ENCODE assay signal across 25 cellular contexts in genomic region chr9:136039488-136039887, GRCh38.
"Had no signal": no experiment of that assay in that cellular context is flagged by ENCODE, and none has a peak within 500 bp of the region (broad histone marks: within the 10 kb centered on the region; RNA-seq: fewer than 3 reads in every experiment).

No MANE protein-coding gene starts in this region.

- H3K4me1 Mint-ChIP-seq: nephron progenitor cell; neural crest cell; stimulated activated naive B cell treated with anti-CD40 and anti-IgM and Interleukin-4, amounts not matched to agents 10 μg/mL and 1 μg/mL and 100 μg/mL, for 72 hours had no signal

- H3K27ac Mint-ChIP-seq: natural killer cell treated with Interleukin-12 subunit alpha and Interleukin-12 subunit beta and Interleukin-15 and Interleukin-18, amount 100 ng/mL, for 72 hours; nephron progenitor cell; progenitor cell of endocrine pancreas; stimulated activated effector memory CD8-positive, alpha-beta T cell treated with anti-CD3 and anti-CD28 coated beads, Interleukin-12 subunit alpha, Interleukin-12 subunit beta, amount 100 ng/mL, for 72 hours; stimulated activated naive B cell treated with anti-CD40 and anti-IgM and Interleukin-4, amounts not matched to agents 10 μg/mL and 1 μg/mL and 100 μg/mL, for 72 hours; stimulated activated naive CD8-positive, alpha-beta T cell treated with anti-CD3 and anti-CD28 coated beads, Interleukin-15, Interleukin-2, amounts not matched to agents 100 ng/mL and 50 ng/mL, for 24 hours had no signal

- H3K27me3 Mint-ChIP-seq: natural killer cell treated with Interleukin-12 subunit alpha and Interleukin-12 subunit beta and Interleukin-15 and Interleukin-18, amount 100 ng/mL, for 72 hours; progenitor cell of endocrine pancreas; stimulated activated naive CD8-positive, alpha-beta T cell treated with anti-CD3 and anti-CD28 coated beads, Interleukin-15, Interleukin-2, amounts not matched to agents 100 ng/mL and 50 ng/mL, for 24 hours had no signal

- DNase-seq: nephron progenitor cell; nucleus accumbens; ovary; posterior cingulate gyrus; psoas muscle; right cardiac atrium; right lobe of liver; sigmoid colon; small intestine; stimulated activated CD4-positive, alpha-beta T cell treated with anti-CD3 and anti-CD28 coated beads, Interleukin-15, amount 100 ng/mL, for 24 hours; stimulated activated CD4-positive, alpha-beta T cell treated with anti-CD3 and anti-CD28 coated beads, Interleukin-2, amount 100 ng/mL, for 24 hours; stimulated activated CD4-positive, alpha-beta T cell treated with anti-CD3 and anti-CD28 coated beads, Interleukin-2, amount 100 ng/mL, for 48 hours; stimulated activated CD4-positive, alpha-beta T cell treated with anti-CD3 and anti-CD28 coated beads, Interleukin-4, amount 100 ng/mL, for 24 hours; stimulated activated naive B cell treated with anti-CD40 and anti-IgM and Interleukin-4, amounts not matched to agents 10 μg/mL and 1 μg/mL and 100 μg/mL, for 72 hours; stimulated activated naive CD4-positive, alpha-beta T cell treated with Interleukin-2 at 50 U/mL for 16 hours; stomach; thyroid gland; trophoblast cell; upper lobe of left lung had no signal

- H3K4me3 Mint-ChIP-seq: natural killer cell treated with Interleukin-12 subunit alpha and Interleukin-12 subunit beta and Interleukin-15 and Interleukin-18, amount 100 ng/mL, for 72 hours; nephron progenitor cell; neural crest cell; stimulated activated effector memory CD8-positive, alpha-beta T cell treated with anti-CD3 and anti-CD28 coated beads, Interleukin-12 subunit alpha, Interleukin-12 subunit beta, amount 100 ng/mL, for 72 hours; stimulated activated naive B cell treated with anti-CD40 and anti-IgM and Interleukin-4, amounts not matched to agents 10 μg/mL and 1 μg/mL and 100 μg/mL, for 72 hours; stimulated activated naive CD8-positive, alpha-beta T cell treated with anti-CD3 and anti-CD28 coated beads, Interleukin-15, Interleukin-2, amounts not matched to agents 100 ng/mL and 50 ng/mL, for 24 hours had no signal

- FAIRE-seq: small intestine, urothelium cell line had no signal
